8 cellular contexts compared by ENCODE assay signal in the genomic region with DNA sequence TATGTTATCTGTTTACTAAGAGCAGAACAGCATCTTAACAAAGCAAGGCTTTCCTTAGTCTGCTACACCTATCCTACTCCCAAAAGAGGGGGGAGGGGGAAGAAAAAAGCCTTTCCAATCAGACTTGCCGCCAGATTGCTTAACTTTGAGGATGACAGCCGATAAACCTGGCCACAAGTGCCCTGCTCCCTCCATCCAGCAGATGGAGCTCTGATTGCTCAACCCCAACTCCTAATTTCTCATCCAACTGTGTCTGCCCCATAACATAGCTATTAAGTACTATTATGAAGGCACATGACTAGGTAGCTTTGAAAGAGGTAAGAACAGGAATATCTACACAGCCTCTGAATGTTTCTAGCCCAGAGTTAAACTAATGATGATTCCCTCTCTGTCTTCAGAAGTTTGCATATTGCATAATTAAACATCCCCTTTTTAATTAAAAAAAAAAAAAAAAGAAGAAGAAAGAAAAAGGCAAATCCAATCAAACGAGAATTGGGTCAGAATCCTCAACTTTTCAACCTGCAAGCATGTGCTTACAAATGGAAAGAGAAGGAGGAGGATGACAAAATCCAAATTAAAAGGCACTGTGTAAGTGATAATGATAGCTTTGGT.
DNase-seq lines count a peak whose midpoint lies in the region; ATAC-seq and TF ChIP-seq lines count a peak whose summit lies in the region.

No MANE protein-coding gene starts in this region.

- peak; percentile 66 for DNase-seq in NCI-H82 (lab: John Stamatoyannopoulos, UW)
- no peak for DNase-seq in NCI-H82 treated with DMSO at 0.1 percent for 48 hours (lab: John Stamatoyannopoulos, UW; ENCODE audit: unreplicated experiment)
- peak; percentile 59 for DNase-seq in SK-N-DZ (ENCODE audit: low spot score)
- peak; percentile 58 for DNase-seq in hepatocyte (ENCODE audit: low spot score)
- no peak for DNase-seq in GOT3 (lab: John Stamatoyannopoulos, UW)

- WGBS in hepatocyte (ENCODE audit: low lambda C conversion rate, missing lambda C conversion rate), result 48% methylated on average over 3 of the region's 3 CpGs

- H3K9me2 ChIP-seq in hepatocyte (replicated peaks; ENCODE audit: insufficient read depth), result no peaks in the 10 kb centered on the region

- H3K27me3 ChIP-seq in hepatocyte, result no peaks in the 10 kb centered on the region

- no peak overlapping the region for H2AFZ ChIP-seq in hepatocyte

- H3K27ac ChIP-seq in hepatocyte, result no peak overlapping the region

- peak; percentile 66 for TF ChIP-seq CTCF in hepatocyte (IDR thresholded peaks at IDR 0.05; ENCODE audit: poor library complexity)

- H3K4me3 ChIP-seq in hepatocyte, result no peak overlapping the region

- no peaks in the 10 kb centered on the region for H4K20me1 ChIP-seq in hepatocyte (ENCODE audit: insufficient read depth, poor library complexity, severe bottlenecking)

- no peaks in the 10 kb centered on the region for H3K9me3 ChIP-seq in hepatocyte (ENCODE audit: low read depth)

- ATAC-seq in GM19324 (IDR thresholded peaks at IDR 0.05; ENCODE audit: low FRiP score, unreplicated experiment) (peak; percentile 60), HG03521 (IDR thresholded peaks at IDR 0.05; ENCODE audit: unreplicated experiment) (peak; percentile 68), GM21737 (IDR thresholded peaks at IDR 0.05; ENCODE audit: unreplicated experiment) (no peak)

- no peaks in the 10 kb centered on the region for H3K4me1 ChIP-seq in hepatocyte (ENCODE audit: insufficient read depth)

- H3K36me3 ChIP-seq in hepatocyte (replicated peaks; ENCODE audit: insufficient read depth, low read depth), result no peaks in the 10 kb centered on the region

- no peak overlapping the region for H3K4me2 ChIP-seq in hepatocyte

- H3K79me2 ChIP-seq in hepatocyte, result no peaks in the 10 kb centered on the region

Comparison
In these comparisons a context has a peak if more than half of its experiments do, and no peak if none do; other contexts are left out.
1. DNase-seq: peak in NCI-H82 (single experiment), SK-N-DZ (single experiment) and hepatocyte (single experiment); none in NCI-H82 treated with DMSO at 0.1 percent for 48 hours (single experiment) and GOT3 (single experiment).